Comparison of ENCODE assay signal across 18 cellular contexts in the genomic region with DNA sequence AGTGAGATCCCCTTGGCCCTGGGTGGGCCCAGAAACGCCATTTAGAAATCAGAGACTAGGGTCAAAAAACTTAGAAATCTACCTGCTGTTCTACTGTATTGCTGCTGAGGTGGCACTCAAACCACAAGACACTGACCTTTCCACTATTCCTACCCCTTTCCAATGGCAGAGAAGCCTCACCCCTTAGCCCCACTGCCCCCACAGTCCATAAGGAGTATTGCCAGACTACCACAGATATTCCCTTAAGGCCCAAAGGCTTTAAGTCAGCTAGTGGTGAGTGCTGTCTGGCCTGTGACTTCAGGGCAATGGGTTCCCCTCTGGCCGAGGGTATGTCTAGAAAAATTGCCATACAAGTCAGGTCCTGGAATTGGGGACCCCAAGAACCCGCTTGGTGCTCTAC.
"Had no signal": no experiment of that assay in that cellular context is flagged by ENCODE, and none has a peak within 500 bp of the region (broad histone marks: within the 10 kb centered on the region; RNA-seq: fewer than 3 reads in every experiment).

No MANE protein-coding gene starts in this region.

- H3K27me3 ChIP-seq: dorsolateral prefrontal cortex, pancreas had no signal

- ATAC-seq: activated CD8-positive, alpha-beta T cell treated with anti-CD3 and anti-CD28 coated beads, Interleukin-2, amount 10 ng/mL, durations not matched to agents 7 days and 5 days; activated naive CD8-positive, alpha-beta T cell treated with anti-CD3 and anti-CD28 coated beads, Interleukin-2, amount 50 U/mL, for 24 hours; naive thymus-derived CD4-positive, alpha-beta T cell; pancreas; sciatic nerve; stimulated activated naive CD8-positive, alpha-beta T cell treated with anti-CD3 and anti-CD28 coated beads, Interleukin-15, amount 100 ng/mL, for 72 hours had no signal

- H3K36me3 ChIP-seq: pancreas had no signal

- H3K4me3 ChIP-seq: dorsolateral prefrontal cortex, pancreas, smooth muscle cell had no signal

- H3K27ac ChIP-seq: dorsolateral prefrontal cortex, pancreas had no signal

- DNase-seq: activated CD4-positive, alpha-beta T cell treated with anti-CD3 and anti-CD28 coated beads, Interleukin-2, amount 10 ng/mL, durations not matched to agents 7 days and 5 days; activated CD4-positive, CD25-positive, alpha-beta regulatory T cell; activated CD8-positive, alpha-beta T cell treated with anti-CD3 and anti-CD28 coated beads, Interleukin-2, amount 10 ng/mL, durations not matched to agents 7 days and 5 days; activated naive CD4-positive, alpha-beta T cell treated with anti-CD3 and anti-CD28 coated beads, Interleukin-2, amount 10 ng/mL, durations not matched to agents 7 days and 5 days; activated naive CD8-positive, alpha-beta T cell treated with anti-CD3 and anti-CD28 coated beads, Interleukin-2, amount 50 U/mL, for 24 hours; activated T-cell treated with anti-CD3 and anti-CD28 coated beads, Interleukin-2, amount 50 U/mL, for 24 hours; anterior cingulate cortex; central memory CD4-positive, alpha-beta T cell; dorsolateral prefrontal cortex; foreskin melanocyte; hypothalamus; mesenchymal stem cell; naive thymus-derived CD4-positive, alpha-beta T cell; pancreas; stimulated activated CD4-positive, alpha-beta T cell treated with anti-CD3 and anti-CD28 coated beads, Interleukin-4, amount 100 ng/mL, for 1 hour; stimulated activated naive CD8-positive, alpha-beta T cell treated with anti-CD3 and anti-CD28 coated beads, Interleukin-15, amount 100 ng/mL, for 72 hours had no signal
